Comparison of ENCODE assay signal across 21 cellular contexts in genomic region chr14:64731141-64731581, GRCh38.
"Had no signal": no experiment of that assay in that cellular context is flagged by ENCODE, and none has a peak within 500 bp of the region (broad histone marks: within the 10 kb centered on the region; RNA-seq: fewer than 3 reads in every experiment).

No MANE protein-coding gene starts in this region.

- H3K27ac Mint-ChIP-seq: nephron had no signal

- DNase-seq: activated CD4-positive, alpha-beta T cell treated with anti-CD3 and anti-CD28 coated beads for 48 hours; activated CD4-positive, CD25-positive, alpha-beta regulatory T cell; activated CD8-positive, alpha-beta memory T cell treated with anti-CD3 and anti-CD28 coated beads for 24 hours; activated CD8-positive, alpha-beta memory T cell treated with anti-CD3 and anti-CD28 coated beads, Interleukin-2, amount 50 U/mL, for 48 hours; activated naive CD4-positive, alpha-beta T cell; activated T-cell treated with anti-CD3 and anti-CD28 coated beads, Interleukin-2, amount 50 U/mL, for 72 hours; body of pancreas; central memory CD4-positive, alpha-beta T cell; esophagus squamous epithelium; lower lobe of right lung; occipital lobe; SK-N-SH; stimulated activated naive CD8-positive, alpha-beta T cell treated with anti-CD3 and anti-CD28 coated beads, Interleukin-15, Interleukin-2, amounts not matched to agents 100 U/mL and 50 U/mL, for 24 hours; substantia nigra; T-helper 9 cell; uterus had no signal

- ATAC-seq: activated T-cell treated with anti-CD3 and anti-CD28 coated beads, Interleukin-2, amount 50 U/mL, for 72 hours; body of pancreas; lower lobe of right lung; stimulated activated naive CD8-positive, alpha-beta T cell treated with anti-CD3 and anti-CD28 coated beads, Interleukin-15, Interleukin-2, amounts not matched to agents 100 U/mL and 50 U/mL, for 24 hours had no signal

- H3K4me3 ChIP-seq: body of pancreas, coronary artery, esophagus squamous epithelium, lower lobe of right lung, prostate gland, right atrium auricular region, tibial artery, uterus had no signal

- H3K9ac ChIP-seq: SK-N-SH had no signal

- H3K27me3 ChIP-seq: body of pancreas, esophagus squamous epithelium, right atrium auricular region, tibial artery, uterus had no signal

- H3K27ac ChIP-seq: body of pancreas, coronary artery, esophagus squamous epithelium, lower lobe of right lung, prostate gland, right atrium auricular region had no signal

- H3K4me1 ChIP-seq: prostate gland had no signal

- H3K36me3 ChIP-seq: uterus had no signal

- H3K4me3 Mint-ChIP-seq: activated T-cell treated with anti-CD3 and anti-CD28 coated beads, Interleukin-2, amount 50 U/mL, for 72 hours; nephron had no signal

- H3K9me3 ChIP-seq: body of pancreas, esophagus squamous epithelium, lower lobe of right lung, prostate gland, right atrium auricular region, SK-N-SH, tibial artery, uterus had no signal
